Comparison of ENCODE assay signal across 16 cellular contexts in genomic region chr13:75507027-75508001, GRCh38. TPM values are rescaled to one million over a fixed set of nuclear protein-coding genes. Genes with fewer than 3 reads are reported as not detected.
DNase-seq lines count a peak whose midpoint lies in the region; ATAC-seq, FAIRE-seq and TF ChIP-seq lines count a peak whose summit lies in the region.
"Had no signal": no experiment of that assay in that cellular context is flagged by ENCODE, and none has a peak within 500 bp of the region (broad histone marks: within the 10 kb centered on the region; RNA-seq: fewer than 3 reads in every experiment).

No MANE protein-coding gene starts in this region.

- peaks cover 6% of the 10 kb centered on the region in 2 donors for H3K27me3 Mint-ChIP-seq in effector memory CD8-positive, alpha-beta T cell
- no peaks in the 10 kb centered on the region for H3K27me3 Mint-ChIP-seq in glutamatergic neuron (ENCODE audit: unreplicated experiment)

- no peak overlapping the region for H3K4me3 Mint-ChIP-seq in effector memory CD8-positive, alpha-beta T cell
- H3K4me3 Mint-ChIP-seq in glutamatergic neuron (ENCODE audit: unreplicated experiment): no peak overlapping the region
- H3K4me3 Mint-ChIP-seq: T-cell had no signal

- POLR2A ChIA-PET in HCT116 (lab: Charles Lee): no interaction called here
- POLR2A ChIA-PET in HepG2 (lab: Yijun Ruan, JAX): no interaction called here

- H3K9me2 ChIP-seq in HCT116 (ENCODE audit: insufficient read depth): no peaks in the 10 kb centered on the region

- 62% methylated on average over 5 of the region's 10 CpGs for WGBS in HepG2 (ENCODE audit: low lambda C conversion rate)

- no peak for TF ChIP-seq EP300 in HepG2 (IDR thresholded peaks at IDR 0.05; ENCODE audit: low read depth in 2 of 2, low read length in 2 of 2)
- no peak for TF ChIP-seq EP300 in HepG2 (CRISPR knock-in tag; IDR thresholded peaks at IDR 0.05; ENCODE audit: borderline replicate concordance)

- H3K9me3 ChIP-seq in HCT116 (ENCODE audit: control insufficient read depth in 1 of 2, insufficient read depth in 1 of 2, low read depth in 1 of 2, low read length in 2 of 2) (no peaks in the 10 kb centered on the region), HepG2 (ENCODE audit: low read length) (no peaks in the 10 kb centered on the region)
- H3K9me3 ChIP-seq: pancreas had no signal

- no peaks in the 10 kb centered on the region for H3K9me3 Mint-ChIP-seq in effector memory CD8-positive, alpha-beta T cell
- H3K9me3 Mint-ChIP-seq in glutamatergic neuron (ENCODE audit: unreplicated experiment): peaks cover 2% of the 10 kb centered on the region
- H3K9me3 Mint-ChIP-seq: T-cell had no signal

- in situ Hi-C loops in HepG2 (cut with HindIII; ENCODE audit: extremely low pct_ligation_motif_present, low pct_unique_long_range_greater_than_20kb): no loop called here

- H4K20me1 ChIP-seq in HCT116 (ENCODE audit: insufficient read depth): no peaks in the 10 kb centered on the region
- H4K20me1 ChIP-seq in HepG2 (ENCODE audit: insufficient read depth, low read length): no peaks in the 10 kb centered on the region

- H3K9ac ChIP-seq in HCT116 (ENCODE audit: low read length): no peak overlapping the region
- H3K9ac ChIP-seq in HepG2 (ENCODE audit: insufficient read depth, low read depth, low read length): no peak overlapping the region

- no peak for DNase-seq in GM12891 (ENCODE audit: insufficient read length, low spot score)
- no peak for DNase-seq in HCT116 (ENCODE audit: low read depth, low spot score)
- peak; percentile 34 for DNase-seq in NOMO-1 treated with dmso at 0.1 percent for 144 hours (lab: John Stamatoyannopoulos, UW; ENCODE audit: unreplicated experiment)
- DNase-seq in HepG2 (ENCODE audit: low spot score): no peak
- DNase-seq in effector memory CD8-positive, alpha-beta T cell: no peak
- DNase-seq in glutamatergic neuron: no peak
- DNase-seq in DMS53 treated with DMSO at 0.1 percent for 48 hours (lab: John Stamatoyannopoulos, UW; ENCODE audit: unreplicated experiment): no peak
- DNase-seq: activated CD4-positive, alpha-beta T cell treated with anti-CD3 and anti-CD28 coated beads, Interleukin-2, amount 50 U/mL, for 4 hours; activated gamma-delta T cell treated with Interleukin-2 at 50 U/mL for 16 hours; NCI-H1048; stimulated activated CD4-positive, alpha-beta T cell treated with anti-CD3 and anti-CD28 coated beads, Interleukin-2, amount 100 ng/mL, for 48 hours; T-cell had no signal

- H3K4me3 ChIP-seq in HCT116 (replicated peaks in 1 of 2; ENCODE audit: low read depth in 1 of 2, low read length in 2 of 2) (no peak overlapping the region), HepG2 (replicated peaks in 1 of 3; ENCODE audit: insufficient read depth in 1 of 3, low read depth in 2 of 3, low read length in 3 of 3) (peak overlapping the region in 1 of 3 experiments; percentile 57; a peak in 1 of 6 replicates)
- H3K4me3 ChIP-seq: cardiac muscle cell, pancreas had no signal

- H2AFZ ChIP-seq in HCT116 (ENCODE audit: low read depth, low read length, poor library complexity, severe bottlenecking) (peak overlapping the region; percentile 50), HepG2 (ENCODE audit: low read length) (no peak overlapping the region)

- H3K36me3 ChIP-seq in HCT116 (ENCODE audit: control insufficient read depth in 1 of 2, insufficient read depth in 2 of 2, low read length in 2 of 2) (no peaks in the 10 kb centered on the region), HepG2 (replicated peaks in 1 of 2; ENCODE audit: control insufficient read depth in 1 of 2, insufficient read depth in 2 of 2, low read length in 2 of 2) (no peaks in the 10 kb centered on the region)
- H3K36me3 ChIP-seq: cardiac muscle cell, pancreas had no signal

- FAIRE-seq in GM12891 (lab: Jason Lieb, UNC): peak; percentile 16
- FAIRE-seq in HepG2 (lab: Jason Lieb, UNC): no peak
- FAIRE-seq: pancreas had no signal

- H3K27ac Mint-ChIP-seq in effector memory CD8-positive, alpha-beta T cell: no peak overlapping the region
- H3K27ac Mint-ChIP-seq in glutamatergic neuron (ENCODE audit: unreplicated experiment): no peak overlapping the region
- H3K27ac Mint-ChIP-seq: T-cell had no signal

- H3K4me1 Mint-ChIP-seq in effector memory CD8-positive, alpha-beta T cell (ENCODE audit: low read depth in 2 of 2): no peaks in the 10 kb centered on the region
- peaks cover 3% of the 10 kb centered on the region for H3K4me1 Mint-ChIP-seq in glutamatergic neuron (ENCODE audit: low read depth, unreplicated experiment)
- H3K4me1 Mint-ChIP-seq: T-cell had no signal

- BruUV-seq in HCT116 (replicated peaks; lab: Mats Ljungman, UMichigan): no TSS peak
- BruUV-seq in HepG2 (replicated peaks; lab: Mats Ljungman, UMichigan): no TSS peak

- TF ChIP-seq POLR2A in GM12891 (IDR thresholded peaks at IDR 0.05; ENCODE audit: low read depth, low read length) (no peak), HCT116 (IDR thresholded peaks at IDR 0.05; ENCODE audit: borderline replicate concordance, extremely low read depth, insufficient read depth, insufficient read length) (no peak), HepG2 (IDR thresholded peaks at IDR 0.05; ENCODE audit: insufficient read depth in 1 of 2, low read depth in 2 of 2, low read length in 2 of 2) (peak in 1 of 2 experiments; percentile 45; a peak in 1 of 4 replicates)

- H3K27ac ChIP-seq in HCT116 (ENCODE audit: low read depth, low read length) (no peak overlapping the region), HepG2 (ENCODE audit: extremely low read length, insufficient read depth, low read length) (no peak overlapping the region)
- H3K27ac ChIP-seq: cardiac muscle cell, epithelial cell of prostate, pancreas had no signal

- H3K27me3 ChIP-seq in HCT116 (ENCODE audit: insufficient read depth, low read length): no peaks in the 10 kb centered on the region
- no peaks in the 10 kb centered on the region; a peak in 1 of 5 replicates for H3K27me3 ChIP-seq in HepG2 (ENCODE audit: control insufficient read depth in 1 of 2, insufficient read depth in 2 of 2, low read length in 2 of 2)
- H3K27me3 ChIP-seq: cardiac muscle cell, pancreas had no signal

- TF ChIP-seq RAD21 in HCT116 (IDR thresholded peaks at IDR 0.05; ENCODE audit: low read depth): no peak
- TF ChIP-seq RAD21 in HepG2 (CRISPR knock-in tag; IDR thresholded peaks at IDR 0.05): no peak

- RAD21 ChIA-PET in HCT116 (lab: Charles Lee; ENCODE audit: low non-redundant PET in 1 of 2, low total read pairs in 2 of 2, uncharacterized antibody in 2 of 2, unreplicated experiment in 2 of 2): no interaction called here

- no peaks in the 10 kb centered on the region for H3K79me2 ChIP-seq in HCT116 (ENCODE audit: insufficient read depth, low read length)
- H3K79me2 ChIP-seq in HepG2 (ENCODE audit: insufficient read depth, low read length): no peaks in the 10 kb centered on the region

- intact Hi-C loops in HCT116 (cut with micrococcal nuclease): no loop called here
- intact Hi-C loops in HepG2 (cut with micrococcal nuclease; ENCODE audit: unreplicated experiment): no loop called here

- TF ChIP-seq CTCF in HCT116 (IDR thresholded peaks at IDR 0.05 in 2 of 3, conservative IDR thresholded peaks at IDR 0.05 in 1 of 3; ENCODE audit: borderline replicate concordance in 1 of 3, insufficient read depth in 1 of 3, low read depth in 2 of 3, low read length in 2 of 3) (no peak), HepG2 (CRISPR knock-in tag; IDR thresholded peaks at IDR 0.05) (no peak), glutamatergic neuron (IDR thresholded peaks at IDR 0.05; ENCODE audit: partially characterized antibody, unreplicated experiment) (no peak)

- ATAC-seq in HCT116: no peak
- ATAC-seq in HepG2: peak; percentile 76
- no peak for ATAC-seq in effector memory CD8-positive, alpha-beta T cell (replicated peaks)
- ATAC-seq in activated CD4-positive, CD25-positive, alpha-beta regulatory T cell treated with anti-CD3 and anti-CD28 coated beads, Interleukin-2, amount 50 U/mL, for 24 hours: no peak
- ATAC-seq: T-cell had no signal

- H3K4me2 ChIP-seq in HCT116 (ENCODE audit: low read length) (no peak overlapping the region), HepG2 (ENCODE audit: low read depth, low read length) (peak overlapping the region; percentile 76)

- CTCF ChIA-PET in HCT116 (lab: Charles Lee) (no interaction called here), HepG2 (lab: Yijun Ruan, JAX; ENCODE audit: low intra/inter-chr PET ratio, low total read pairs) (no interaction called here)

- peaks cover 3% of the 10 kb centered on the region for H3K36me3 Mint-ChIP-seq in effector memory CD8-positive, alpha-beta T cell (ENCODE audit: insufficient read depth)
- H3K36me3 Mint-ChIP-seq in glutamatergic neuron (ENCODE audit: unreplicated experiment): no peaks in the 10 kb centered on the region
- H3K36me3 Mint-ChIP-seq: T-cell had no signal

- H3K4me1 ChIP-seq in HCT116 (ENCODE audit: control insufficient read depth in 1 of 2, insufficient read depth in 2 of 2, low read length in 2 of 2) (no peaks in the 10 kb centered on the region), HepG2 (ENCODE audit: insufficient read depth, low read length) (no peaks in the 10 kb centered on the region; the same call in 1 of the 2 replicates)
- H3K4me1 ChIP-seq: pancreas had no signal

RNA-seq across cellular contexts. Expression of gene TBC1D4, which starts 25.3 kb away (rescaled TPM):
- 10.0 TPM for polyA plus RNA-seq in GM12891 (2012; ENCODE audit: low read depth, missing spikeins)
- 24.6 TPM for total RNA-seq in HCT116 (2021; ENCODE audit: unreplicated experiment)
- polyA plus RNA-seq in HCT116 (2012): 12.7 and 13.4 TPM in 2 replicates
- 35.9 and 55.4 TPM in 2 replicates for total RNA-seq in HepG2 (2016; rRNA removed; fragmentation: Illumina TruSeq; extraction: Trizol)
- total RNA-seq in HepG2 (2016; cell fraction: cytosol; rRNA removed; fragmentation: Illumina TruSeq; extraction: Trizol; ENCODE audit: low read depth): 9.8 and 11.6 TPM in 2 replicates
- total RNA-seq in HepG2 (2016; cell fraction: insoluble cytoplasmic fraction; rRNA removed; fragmentation: Illumina TruSeq; extraction: Trizol): 34.7 and 51.3 TPM in 2 replicates
- 15.2 and 16.2 TPM in 2 replicates for total RNA-seq in HepG2 (2016; cell fraction: membrane; rRNA removed; fragmentation: Illumina TruSeq; extraction: Trizol)
- 40.3 and 42.3 TPM in 2 replicates for total RNA-seq in HepG2 (2016; cell fraction: nucleus; rRNA removed; fragmentation: Illumina TruSeq; extraction: Trizol)
- 61.0 and 64.4 TPM in 2 replicates for polyA plus RNA-seq in HepG2 (2011; rRNA removed)
- polyA plus RNA-seq in HepG2 (2011; cell fraction: cytosol; rRNA removed): 51.3 and 56.0 TPM in 2 replicates
- 38.5 and 39.0 TPM in 2 replicates for polyA plus RNA-seq in HepG2 (2011; cell fraction: nucleus; rRNA removed)
- 34.3 and 36.4 TPM in 2 replicates for polyA plus RNA-seq in HepG2 (2012)
- 0.92 and 0.95 TPM in 2 replicates for polyA plus RNA-seq in HepG2 (2016; cell fraction: cytosol; fragmentation: Illumina TruSeq; extraction: Trizol; ENCODE audit: low read depth)
- polyA plus RNA-seq in HepG2 (2016; cell fraction: insoluble cytoplasmic fraction; fragmentation: Illumina TruSeq; extraction: Trizol; ENCODE audit: low read depth): 40.9 and 42.4 TPM in 2 replicates
- 4.8 and 5.3 TPM in 2 replicates for polyA plus RNA-seq in HepG2 (2016; cell fraction: membrane; fragmentation: Illumina TruSeq; extraction: Trizol; ENCODE audit: low read depth)
- 33.6 TPM in 2 replicates for polyA plus RNA-seq in HepG2 (2016; cell fraction: nucleus; fragmentation: Illumina TruSeq; extraction: Trizol; ENCODE audit: insufficient read depth, low read depth)
- 53.3 and 125 TPM in 2 replicates for polyA minus RNA-seq in HepG2 (2011; rRNA and poly(A)+ RNA removed; ENCODE audit: low replicate concordance)
- 88.0 and 94.2 TPM in 2 replicates for polyA minus RNA-seq in HepG2 (2011; cell fraction: cytosol; rRNA and poly(A)+ RNA removed)
- polyA minus RNA-seq in HepG2 (2011; cell fraction: nucleus; rRNA and poly(A)+ RNA removed): 138 and 139 TPM in 2 replicates
- 4.8 TPM for total RNA-seq in glutamatergic neuron (ENCODE audit: unreplicated experiment)

RNA-seq across cellular contexts. Expression of gene COMMD6, which starts 30.3 kb away (rescaled TPM):
- 293 TPM for polyA plus RNA-seq in GM12891 (2012; ENCODE audit: low read depth, missing spikeins)
- total RNA-seq in HCT116 (2021; ENCODE audit: unreplicated experiment) (108 TPM), HepG2 (2016; rRNA removed; fragmentation: Illumina TruSeq; extraction: Trizol) (97.0 and 110 TPM in 2 replicates), glutamatergic neuron (ENCODE audit: unreplicated experiment) (109 TPM)
- 134 and 192 TPM in 2 replicates for polyA plus RNA-seq in HCT116 (2012)
- 189 and 199 TPM in 2 replicates for total RNA-seq in HepG2 (2016; cell fraction: cytosol; rRNA removed; fragmentation: Illumina TruSeq; extraction: Trizol; ENCODE audit: low read depth)
- total RNA-seq in HepG2 (2016; cell fraction: insoluble cytoplasmic fraction; rRNA removed; fragmentation: Illumina TruSeq; extraction: Trizol): 92.2 and 119 TPM in 2 replicates
- total RNA-seq in HepG2 (2016; cell fraction: membrane; rRNA removed; fragmentation: Illumina TruSeq; extraction: Trizol): 218 and 223 TPM in 2 replicates
- 34.9 and 44.4 TPM in 2 replicates for total RNA-seq in HepG2 (2016; cell fraction: nucleus; rRNA removed; fragmentation: Illumina TruSeq; extraction: Trizol)
- 163 and 164 TPM in 2 replicates for polyA plus RNA-seq in HepG2 (2011; rRNA removed)
- polyA plus RNA-seq in HepG2 (2011; cell fraction: cytosol; rRNA removed): 22.4 and 31.7 TPM in 2 replicates
- polyA plus RNA-seq in HepG2 (2011; cell fraction: nucleus; rRNA removed): 6.4 and 12.7 TPM in 2 replicates
- 161 TPM in 2 replicates for polyA plus RNA-seq in HepG2 (2012)
- 256 and 272 TPM in 2 replicates for polyA plus RNA-seq in HepG2 (2016; cell fraction: cytosol; fragmentation: Illumina TruSeq; extraction: Trizol; ENCODE audit: low read depth)
- polyA plus RNA-seq in HepG2 (2016; cell fraction: insoluble cytoplasmic fraction; fragmentation: Illumina TruSeq; extraction: Trizol; ENCODE audit: low read depth): 122 and 128 TPM in 2 replicates
- 231 and 243 TPM in 2 replicates for polyA plus RNA-seq in HepG2 (2016; cell fraction: membrane; fragmentation: Illumina TruSeq; extraction: Trizol; ENCODE audit: low read depth)
- polyA plus RNA-seq in HepG2 (2016; cell fraction: nucleus; fragmentation: Illumina TruSeq; extraction: Trizol; ENCODE audit: insufficient read depth, low read depth): 58.8 and 75.2 TPM in 2 replicates
- polyA minus RNA-seq in HepG2 (2011; rRNA and poly(A)+ RNA removed; ENCODE audit: low replicate concordance): 19.3 and 31.6 TPM in 2 replicates
- 7.7 and 9.1 TPM in 2 replicates for polyA minus RNA-seq in HepG2 (2011; cell fraction: cytosol; rRNA and poly(A)+ RNA removed)
- polyA minus RNA-seq in HepG2 (2011; cell fraction: nucleus; rRNA and poly(A)+ RNA removed): 8.2 and 11.2 TPM in 2 replicates

RNA-seq across cellular contexts. Expression of gene UCHL3, which starts 42.3 kb away (rescaled TPM):
- 41.4 TPM for polyA plus RNA-seq in GM12891 (2012; ENCODE audit: low read depth, missing spikeins)
- total RNA-seq in HCT116 (2021; ENCODE audit: unreplicated experiment) (32.4 TPM), HepG2 (2016; rRNA removed; fragmentation: Illumina TruSeq; extraction: Trizol) (93.3 and 123 TPM in 2 replicates), glutamatergic neuron (ENCODE audit: unreplicated experiment) (25.5 TPM)
- polyA plus RNA-seq in HCT116 (2012): 22.3 and 24.2 TPM in 2 replicates
- 82.5 and 87.8 TPM in 2 replicates for total RNA-seq in HepG2 (2016; cell fraction: cytosol; rRNA removed; fragmentation: Illumina TruSeq; extraction: Trizol; ENCODE audit: low read depth)
- total RNA-seq in HepG2 (2016; cell fraction: insoluble cytoplasmic fraction; rRNA removed; fragmentation: Illumina TruSeq; extraction: Trizol): 92.3 and 138 TPM in 2 replicates
- 68.3 and 73.9 TPM in 2 replicates for total RNA-seq in HepG2 (2016; cell fraction: membrane; rRNA removed; fragmentation: Illumina TruSeq; extraction: Trizol)
- total RNA-seq in HepG2 (2016; cell fraction: nucleus; rRNA removed; fragmentation: Illumina TruSeq; extraction: Trizol): 37.1 and 40.3 TPM in 2 replicates
- polyA plus RNA-seq in HepG2 (2011; rRNA removed): 31.1 and 36.2 TPM in 2 replicates
- polyA plus RNA-seq in HepG2 (2011; cell fraction: cytosol; rRNA removed): 15.7 and 23.5 TPM in 2 replicates
- polyA plus RNA-seq in HepG2 (2011; cell fraction: nucleus; rRNA removed): 4.5 and 6.3 TPM in 2 replicates
- polyA plus RNA-seq in HepG2 (2012): 33.4 and 35.9 TPM in 2 replicates
- polyA plus RNA-seq in HepG2 (2016; cell fraction: cytosol; fragmentation: Illumina TruSeq; extraction: Trizol; ENCODE audit: low read depth): 60.9 and 71.4 TPM in 2 replicates
- polyA plus RNA-seq in HepG2 (2016; cell fraction: insoluble cytoplasmic fraction; fragmentation: Illumina TruSeq; extraction: Trizol; ENCODE audit: low read depth): 138 and 144 TPM in 2 replicates
- polyA plus RNA-seq in HepG2 (2016; cell fraction: membrane; fragmentation: Illumina TruSeq; extraction: Trizol; ENCODE audit: low read depth): 57.9 and 64.7 TPM in 2 replicates
- 53.6 and 63.6 TPM in 2 replicates for polyA plus RNA-seq in HepG2 (2016; cell fraction: nucleus; fragmentation: Illumina TruSeq; extraction: Trizol; ENCODE audit: insufficient read depth, low read depth)
- polyA minus RNA-seq in HepG2 (2011; rRNA and poly(A)+ RNA removed; ENCODE audit: low replicate concordance): 2.7 and 5.8 TPM in 2 replicates
- 10.5 and 16.3 TPM in 2 replicates for polyA minus RNA-seq in HepG2 (2011; cell fraction: cytosol; rRNA and poly(A)+ RNA removed)
- polyA minus RNA-seq in HepG2 (2011; cell fraction: nucleus; rRNA and poly(A)+ RNA removed): 10.6 and 12.6 TPM in 2 replicates
